26 cellular contexts compared by ENCODE assay signal in genomic region chr16:5523794-5524193, GRCh38.
"Had no signal": no experiment of that assay in that cellular context is flagged by ENCODE, and none has a peak within 500 bp of the region (broad histone marks: within the 10 kb centered on the region; RNA-seq: fewer than 3 reads in every experiment).

No MANE protein-coding gene starts in this region.

- H3K36me3 Mint-ChIP-seq: activated CD4-positive, alpha-beta memory T cell treated with anti-CD3 and anti-CD28 coated beads for 36 hours had no signal

- H3K9me3 Mint-ChIP-seq: activated T-cell treated with anti-CD3 and anti-CD28 coated beads, Interleukin-2, amount 50 U/mL, for 4 hours had no signal

- H3K9me3 ChIP-seq: body of pancreas had no signal

- H3K4me1 ChIP-seq: ascending aorta, body of pancreas had no signal

- H3K4me3 Mint-ChIP-seq: activated CD4-positive, alpha-beta memory T cell treated with anti-CD3 and anti-CD28 coated beads for 36 hours; activated CD4-positive, alpha-beta T cell treated with anti-CD3 and anti-CD28 coated beads, Interleukin-2, amount 10 ng/mL, durations not matched to agents 7 days and 5 days; activated naive CD8-positive, alpha-beta T cell treated with anti-CD3 and anti-CD28 coated beads, Interleukin-2, amount 50 U/mL, for 24 hours; activated T-cell treated with anti-CD3 and anti-CD28 coated beads, Interleukin-2, amount 50 U/mL, for 4 hours; T-helper 17 cell had no signal

- H3K36me3 ChIP-seq: ascending aorta had no signal

- H3K27me3 Mint-ChIP-seq: activated CD4-positive, alpha-beta memory T cell treated with anti-CD3 and anti-CD28 coated beads for 36 hours had no signal

- H3K27me3 ChIP-seq: ascending aorta, body of pancreas had no signal

- H3K4me3 ChIP-seq: ascending aorta, body of pancreas had no signal

- ATAC-seq: activated naive CD4-positive, alpha-beta T cell treated with anti-CD3 and anti-CD28 coated beads, Interleukin-2, amount 50 U/mL, for 72 hours; activated naive CD8-positive, alpha-beta T cell treated with anti-CD3 and anti-CD28 coated beads, Interleukin-2, amount 50 U/mL, for 24 hours; activated T-cell treated with anti-CD3 and anti-CD28 coated beads, Interleukin-2, amount 50 U/mL, for 4 hours; body of pancreas; PC-3; T-helper 17 cell had no signal

- H3K27ac ChIP-seq: ascending aorta, body of pancreas had no signal

- DNase-seq: activated CD4-positive, alpha-beta memory T cell treated with anti-CD3 and anti-CD28 coated beads for 36 hours; activated CD4-positive, alpha-beta T cell treated with anti-CD3 and anti-CD28 coated beads, Interleukin-2, amount 10 ng/mL, durations not matched to agents 7 days and 5 days; activated CD4-positive, CD25-positive, alpha-beta regulatory T cell; activated CD8-positive, alpha-beta memory T cell treated with anti-CD3 and anti-CD28 coated beads for 24 hours; activated effector memory CD4-positive, alpha-beta T cell treated with anti-CD3 and anti-CD28 coated beads, Interleukin-2, amount 50 U/mL, for 16 hours; activated naive CD4-positive, alpha-beta T cell treated with Interleukin-2 at 50 U/mL for 16 hours; activated naive CD8-positive, alpha-beta T cell treated with anti-CD3 and anti-CD28 coated beads, Interleukin-2, amount 50 U/mL, for 24 hours; activated T-cell treated with anti-CD3 and anti-CD28 coated beads, Interleukin-2, amount 50 U/mL, for 4 hours; amniotic stem cell; body of pancreas; central memory CD4-positive, alpha-beta T cell; KG1; NCI-H1048; NCI-H146; NCI-H187 treated with DMSO at 0.1 percent for 48 hours; NCI-H2081 treated with DMSO at 0.1 percent for 48 hours; NCI-H2227 treated with DMSO at 0.1 percent for 48 hours; NCI-H446 treated with DMSO at 0.1 percent for 48 hours; NCI-H524 treated with DMSO at 0.1 percent for 48 hours; NCI-H748 treated with DMSO at 0.1 percent for 48 hours; PC-3; SHP77; T-helper 17 cell; T-helper 9 cell had no signal

- H3K4me1 Mint-ChIP-seq: activated CD4-positive, alpha-beta T cell treated with anti-CD3 and anti-CD28 coated beads, Interleukin-2, amount 10 ng/mL, durations not matched to agents 7 days and 5 days; activated naive CD8-positive, alpha-beta T cell treated with anti-CD3 and anti-CD28 coated beads, Interleukin-2, amount 50 U/mL, for 24 hours; T-helper 17 cell had no signal

- H3K27ac Mint-ChIP-seq: activated CD4-positive, alpha-beta memory T cell treated with anti-CD3 and anti-CD28 coated beads for 36 hours; activated CD4-positive, alpha-beta T cell treated with anti-CD3 and anti-CD28 coated beads, Interleukin-2, amount 10 ng/mL, durations not matched to agents 7 days and 5 days; activated naive CD4-positive, alpha-beta T cell treated with anti-CD3 and anti-CD28 coated beads, Interleukin-2, amount 50 U/mL, for 72 hours; activated naive CD8-positive, alpha-beta T cell treated with anti-CD3 and anti-CD28 coated beads, Interleukin-2, amount 50 U/mL, for 24 hours; T-helper 17 cell had no signal
